ENCODE assay signal across 21 cellular contexts in the genomic region with DNA sequence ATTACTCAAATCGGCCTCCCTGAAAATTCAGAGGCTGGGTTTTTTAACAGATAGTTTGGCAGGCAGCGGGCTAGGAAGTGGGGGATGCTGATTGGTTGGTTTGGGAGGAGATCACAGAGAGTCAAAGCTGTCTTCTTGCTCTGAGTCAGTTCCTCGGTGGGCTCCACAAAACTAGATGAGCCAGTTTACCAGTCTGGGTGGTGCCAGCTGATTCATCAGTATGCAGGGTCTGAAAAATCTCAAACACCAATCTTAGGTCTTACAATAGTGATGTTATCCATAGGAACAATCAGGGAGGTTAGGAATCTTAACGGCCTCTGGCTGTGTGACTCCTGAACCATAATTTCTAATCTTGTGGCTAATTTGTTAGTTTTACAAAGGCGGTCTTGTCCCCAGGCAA.
DNase-seq lines count a peak whose midpoint lies in the region; ATAC-seq and TF ChIP-seq lines count a peak whose summit lies in the region.
"Had no signal": no experiment of that assay in that cellular context is flagged by ENCODE, and none has a peak within 500 bp of the region (broad histone marks: within the 10 kb centered on the region; RNA-seq: fewer than 3 reads in every experiment).

No MANE protein-coding gene starts in this region.

- H3K79me1 ChIP-seq in mesendoderm (ENCODE audit: low read length), result no peaks in the 10 kb centered on the region

- H4K8ac ChIP-seq in mesendoderm (ENCODE audit: low read depth, low read length), result no peak overlapping the region

- H3K9me3 ChIP-seq in SJSA1 (replicated peaks), result peaks cover 12% of the 10 kb centered on the region
- H3K9me3 ChIP-seq in smooth muscle cell (replicated peaks; ENCODE audit: low read depth), result no peaks in the 10 kb centered on the region
- H3K9me3 ChIP-seq: SJCRH30 had no signal

- H3K27ac ChIP-seq in SJSA1 (peak overlapping the region; percentile 93), mesendoderm (ENCODE audit: low read depth, low read length) (no peak overlapping the region), smooth muscle cell (ENCODE audit: low read depth) (peak overlapping the region; percentile 73)
- H3K27ac ChIP-seq: A549, SJCRH30 had no signal

- no peak overlapping the region for H3K18ac ChIP-seq in mesendoderm (ENCODE audit: low read length)

- no peak overlapping the region for H2AK5ac ChIP-seq in mesendoderm (ENCODE audit: low read length)

- H4K5ac ChIP-seq in mesendoderm (ENCODE audit: low read length), result no peak overlapping the region

- no peak overlapping the region for H3K4me3 ChIP-seq in SJSA1
- no peak overlapping the region for H3K4me3 ChIP-seq in mesendoderm (ENCODE audit: low read length)
- no peak overlapping the region for H3K4me3 ChIP-seq in smooth muscle cell
- H3K4me3 ChIP-seq: A549, K562, SJCRH30 had no signal

- no peak overlapping the region for H3K23ac ChIP-seq in mesendoderm (ENCODE audit: low read length)

- no peak overlapping the region for H2AFZ ChIP-seq in smooth muscle cell (ENCODE audit: low read depth)

- no peak overlapping the region for H2BK5ac ChIP-seq in mesendoderm (ENCODE audit: low read length)

- DNase-seq in HT1080 (ENCODE audit: low read depth) (peak; percentile 25), SJSA1 (ENCODE audit: low read depth in 1 of 2, low spot score in 2 of 2) (peak; percentile 97 to 98), mesendoderm (peak; percentile 35), smooth muscle cell (lab: John Stamatoyannopoulos, UW; ENCODE audit: unreplicated experiment) (no peak), sciatic nerve (ENCODE audit: low spot score) (no peak)
- DNase-seq: DMS53, EL, GF-D8, H9, HFFc6, NCI-H1092, NCI-H146, NCI-H2029 treated with DMSO at 0.1 percent for 48 hours, NCI-H446, NCI-H526 had no signal

- H3K79me2 ChIP-seq in mesendoderm (ENCODE audit: control insufficient read depth, insufficient read depth, low read length) (no peaks in the 10 kb centered on the region), smooth muscle cell (ENCODE audit: low read depth) (no peaks in the 10 kb centered on the region)

- H2BK120ac ChIP-seq in mesendoderm (ENCODE audit: low read depth, low read length), result no peak overlapping the region

- peaks cover 51% of the 10 kb centered on the region for H3K4me1 ChIP-seq in SJSA1 (replicated peaks)
- H3K4me1 ChIP-seq in mesendoderm (ENCODE audit: control insufficient read depth, low read depth, low read length), result peaks cover 4% of the 10 kb centered on the region
- peaks cover 3% of the 10 kb centered on the region for H3K4me1 ChIP-seq in smooth muscle cell (ENCODE audit: low read depth)
- H3K4me1 ChIP-seq: A549 had no signal

- no peaks in the 10 kb centered on the region for H3K27me3 ChIP-seq in SJSA1 (replicated peaks)
- no peaks in the 10 kb centered on the region for H3K27me3 ChIP-seq in mesendoderm (ENCODE audit: insufficient read depth, low read length, poor library complexity)
- no peaks in the 10 kb centered on the region for H3K27me3 ChIP-seq in smooth muscle cell (ENCODE audit: low read depth)
- H3K27me3 ChIP-seq: SJCRH30 had no signal

- no peak overlapping the region for H3K9ac ChIP-seq in mesendoderm (ENCODE audit: low read length)
- no peak overlapping the region for H3K9ac ChIP-seq in smooth muscle cell (ENCODE audit: low read depth)

- H3K36me3 ChIP-seq in SJSA1, result peaks cover 7% of the 10 kb centered on the region
- no peaks in the 10 kb centered on the region for H3K36me3 ChIP-seq in mesendoderm (ENCODE audit: control insufficient read depth, insufficient read depth, low read length)
- no peaks in the 10 kb centered on the region for H3K36me3 ChIP-seq in smooth muscle cell (ENCODE audit: low read depth)
- H3K36me3 ChIP-seq: SJCRH30 had no signal

- no peaks in the 10 kb centered on the region for H4K20me1 ChIP-seq in smooth muscle cell (ENCODE audit: low read depth)

- ATAC-seq in GM21723 (IDR thresholded peaks at IDR 0.05; ENCODE audit: unreplicated experiment) (no peak), sciatic nerve (no peak), HG02973 (IDR thresholded peaks at IDR 0.05; ENCODE audit: unreplicated experiment) (no peak)
- ATAC-seq: A549, HepG2, K562 had no signal

- no peak overlapping the region for H3K4me2 ChIP-seq in mesendoderm (ENCODE audit: low read length)
- H3K4me2 ChIP-seq in smooth muscle cell, result no peak overlapping the region
- H3K4me2 ChIP-seq: A549 had no signal

- H2BK15ac ChIP-seq in mesendoderm (replicated peaks; ENCODE audit: low read depth), result no peak overlapping the region

- intact Hi-C loops in sciatic nerve (cut with DNase I), result no loop called here

- no peak overlapping the region for H3K56ac ChIP-seq in mesendoderm (ENCODE audit: low read length)

- H3F3A ChIP-seq in smooth muscle cell (ENCODE audit: low read depth), result no peaks in the 10 kb centered on the region

- WGBS in mesendoderm (ENCODE audit: extremely low coverage, insufficient coverage, low lambda C conversion rate), result no CpG with 5 or more reads among the region's 5 CpGs
- 59% methylated on average over 5 of the region's 5 CpGs for WGBS in smooth muscle cell (ENCODE audit: low lambda C conversion rate)

- no peak overlapping the region for H3K4ac ChIP-seq in mesendoderm (ENCODE audit: low read depth, low read length)

- TF ChIP-seq CTCF in smooth muscle cell (IDR thresholded peaks at IDR 0.05; ENCODE audit: borderline replicate concordance, insufficient read depth, poor library complexity, severe bottlenecking), result no peak

Comparison
In these comparisons a context has a peak if more than half of its experiments do, and no peak if none do; other contexts are left out.
1. DNase-seq: peak in HT1080 (single experiment), SJSA1 (2 of 2) and mesendoderm (single experiment); none in smooth muscle cell (single experiment) and sciatic nerve (single experiment).